In the genomic region with DNA sequence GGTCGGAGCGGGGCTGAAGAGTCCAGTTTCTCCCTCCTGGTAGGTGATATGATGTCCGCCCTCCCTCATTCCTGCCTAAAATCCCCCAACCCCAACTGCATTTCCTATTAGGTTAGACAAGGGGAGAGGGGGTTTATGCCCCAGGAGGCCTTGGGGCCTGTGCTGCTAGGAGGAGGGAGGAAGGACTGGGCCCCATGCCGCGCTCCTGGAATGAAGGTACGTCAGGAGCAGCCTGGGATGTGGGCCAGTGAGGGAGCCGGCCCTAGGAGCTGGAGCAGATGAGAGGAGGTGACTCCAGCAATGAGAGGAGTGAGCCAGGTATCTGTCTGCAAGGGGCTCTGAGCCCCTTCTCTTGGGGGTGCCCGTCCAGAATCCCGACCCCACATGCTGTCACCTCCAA, we compare ENCODE assay signal across 16 cellular contexts. TPM values are rescaled to one million over a fixed set of nuclear protein-coding genes. Genes with fewer than 3 reads are reported as not detected.
A peak's percentile ranks its signal among the peaks of the same experiment; 100 is the strongest.
DNase-seq lines count a peak whose midpoint lies in the region; ATAC-seq and TF ChIP-seq lines count a peak whose summit lies in the region.
"Had no signal": no experiment of that assay in that cellular context is flagged by ENCODE, and none has a peak within 500 bp of the region (broad histone marks: within the 10 kb centered on the region; RNA-seq: fewer than 3 reads in every experiment).

No MANE protein-coding gene starts in this region.

- no peak overlapping the region for H3K27ac Mint-ChIP-seq in activated naive CD4-positive, alpha-beta T cell treated with anti-CD3 and anti-CD28 coated beads, Interleukin-2, amount 50 U/mL, for 72 hours
- H3K27ac Mint-ChIP-seq: CD4-positive, CD25-positive, alpha-beta regulatory T cell had no signal

- H3K9me3 ChIP-seq in endocrine pancreas (ENCODE audit: control insufficient read depth, low read length): no peaks in the 10 kb centered on the region
- no peaks in the 10 kb centered on the region for H3K9me3 ChIP-seq in left lung
- no peaks in the 10 kb centered on the region for H3K9me3 ChIP-seq in sigmoid colon
- H3K9me3 ChIP-seq: BLaER1 had no signal

- no peaks in the 10 kb centered on the region for H3K9me3 Mint-ChIP-seq in activated naive CD4-positive, alpha-beta T cell treated with anti-CD3 and anti-CD28 coated beads, Interleukin-2, amount 50 U/mL, for 72 hours
- H3K9me3 Mint-ChIP-seq: CD4-positive, CD25-positive, alpha-beta regulatory T cell had no signal

- DNase-seq in Right ventricle myocardium inferior (ENCODE audit: missing footprints) (peak; percentile 81), cardiac septum (ENCODE audit: low spot score) (no peak), left lung (no peak), sigmoid colon (peak; percentile 85), amygdala (lab: John Stamatoyannopoulos, UW) (no peak)
- no peak for DNase-seq in activated naive CD4-positive, alpha-beta T cell treated with anti-CD3 and anti-CD28 coated beads, Interleukin-2, amount 50 U/mL, for 72 hours (ENCODE audit: low spot score in 2 of 2)
- DNase-seq: 8988T; AML-193; Calu3; CD4-positive, CD25-positive, alpha-beta regulatory T cell; DMS 273 treated with DMSO at 0.1 percent for 48 hours; GM23248; H7 had no signal

- intact Hi-C loops in Right ventricle myocardium inferior (cut with DNase I) (no loop called here), cardiac septum (cut with DNase I) (no loop called here), left lung (cut with DNase I) (no loop called here), sigmoid colon (cut with DNase I) (no loop called here)

- H3K36me3 Mint-ChIP-seq in activated naive CD4-positive, alpha-beta T cell treated with anti-CD3 and anti-CD28 coated beads, Interleukin-2, amount 50 U/mL, for 72 hours: no peaks in the 10 kb centered on the region
- H3K36me3 Mint-ChIP-seq: CD4-positive, CD25-positive, alpha-beta regulatory T cell had no signal

- TF ChIP-seq POLR2A in sigmoid colon (IDR thresholded peaks at IDR 0.05): no peak

- H3K36me3 ChIP-seq in endocrine pancreas (ENCODE audit: control insufficient read depth, insufficient read depth, low read length) (no peaks in the 10 kb centered on the region), left lung (no peaks in the 10 kb centered on the region), sigmoid colon (no peaks in the 10 kb centered on the region)

- H3K9ac ChIP-seq in endocrine pancreas (ENCODE audit: control insufficient read depth, insufficient read depth, low read length): peak overlapping the region; percentile 15
- H3K9ac ChIP-seq: BLaER1, GM23248 had no signal

- no peak for TF ChIP-seq CTCF in left lung (IDR thresholded peaks at IDR 0.05)
- no peak for TF ChIP-seq CTCF in sigmoid colon (IDR thresholded peaks at IDR 0.05)

- 84 to 94% methylated on average over 9 of the region's 9 CpGs for WGBS in sigmoid colon, 2 donors

- ATAC-seq in Right ventricle myocardium inferior (peak; percentile 63), left lung (peak; percentile 4), HG03521 (IDR thresholded peaks at IDR 0.05; ENCODE audit: unreplicated experiment) (no peak)
- ATAC-seq in activated naive CD4-positive, alpha-beta T cell treated with anti-CD3 and anti-CD28 coated beads, Interleukin-2, amount 50 U/mL, for 72 hours: no peak

- H3K4me3 ChIP-seq in endocrine pancreas (ENCODE audit: control insufficient read depth, insufficient read depth, low read length) (no peak overlapping the region), left lung (no peak overlapping the region), sigmoid colon (no peak overlapping the region)
- H3K4me3 ChIP-seq: BLaER1, GM23248 had no signal

- H3K27me3 ChIP-seq in endocrine pancreas (ENCODE audit: control insufficient read depth, insufficient read depth, low read length) (no peaks in the 10 kb centered on the region), left lung (no peaks in the 10 kb centered on the region), sigmoid colon (no peaks in the 10 kb centered on the region)
- H3K27me3 ChIP-seq: BLaER1 had no signal

- H3K4me1 ChIP-seq in endocrine pancreas (ENCODE audit: control insufficient read depth, insufficient read depth, low read length) (no peaks in the 10 kb centered on the region), left lung (peaks cover 0 to 4% of the 10 kb centered on the region in 2 donors), sigmoid colon (peaks cover 0 to 55% (median 48%) of the 10 kb centered on the region in 4 donors)

- H3K27ac ChIP-seq in left lung (no peak overlapping the region), sigmoid colon (peak overlapping the region in 3 of 4 donors; percentile 86 to 87 (median 87))
- H3K27ac ChIP-seq: BLaER1, GM23248 had no signal

- TF ChIP-seq EP300 in sigmoid colon (IDR thresholded peaks at IDR 0.05): no peak

RNA-seq across cellular contexts. Expression of gene CDC42EP4, which starts 46.9 kb away (rescaled TPM):
- total RNA-seq in Right ventricle myocardium inferior (58.8 TPM), cardiac septum (41.3 TPM), left lung (10 to 100 TPM; 30.2 to 48.6 TPM), sigmoid colon (10 to 100 TPM; 68.1 to 87.6 (median 76.0) TPM)
- 10 to 100 TPM; 44.0 to 57.3 (median 46.2) TPM for polyA plus RNA-seq in sigmoid colon
- 1 to 10 TPM; 1.1 to 1.8 TPM for total RNA-seq in activated naive CD4-positive, alpha-beta T cell treated with anti-CD3 and anti-CD28 coated beads, Interleukin-2, amount 50 U/mL, for 72 hours

Comparison
In these comparisons a context has a peak if more than half of its experiments do, and no peak if none do; other contexts are left out.
1. DNase-seq: peak in Right ventricle myocardium inferior (single experiment) and sigmoid colon (single experiment); none in cardiac septum (single experiment), left lung (0 of 2), activated naive CD4-positive, alpha-beta T cell treated with anti-CD3 and anti-CD28 coated beads, Interleukin-2, amount 50 U/mL, for 72 hours (0 of 2) and amygdala (0 of 56).
2. ATAC-seq: peak in Right ventricle myocardium inferior (single experiment) and left lung (single experiment); none in activated naive CD4-positive, alpha-beta T cell treated with anti-CD3 and anti-CD28 coated beads, Interleukin-2, amount 50 U/mL, for 72 hours (0 of 2) and HG03521 (single experiment).
3. H3K27ac ChIP-seq: peak in sigmoid colon (3 of 4); none in left lung (0 of 2).
4. RNA of gene CDC42EP4, which starts 46.9 kb away (total RNA-seq): 68.1 to 87.6 TPM in sigmoid colon, 58.8 TPM in Right ventricle myocardium inferior (single experiment), 30.2 to 48.6 TPM in left lung and 41.3 TPM in cardiac septum (single experiment); 1.1 to 1.8 TPM in activated naive CD4-positive, alpha-beta T cell treated with anti-CD3 and anti-CD28 coated beads, Interleukin-2, amount 50 U/mL, for 72 hours; every median in the first group is over 10 times any median in the second.